Comparison of ENCODE assay signal across 29 cellular contexts in genomic region chr11:61118406-61118805, GRCh38. TPM values are rescaled to one million over a fixed set of nuclear protein-coding genes. Genes with fewer than 3 reads are reported as not detected.
DNase-seq lines count a peak whose midpoint lies in the region; ATAC-seq and TF ChIP-seq lines count a peak whose summit lies in the region.
"Had no signal": no experiment of that assay in that cellular context is flagged by ENCODE, and none has a peak within 500 bp of the region (broad histone marks: within the 10 kb centered on the region; RNA-seq: fewer than 3 reads in every experiment).

No MANE protein-coding gene starts in this region.

- CTCF ChIA-PET in activated naive CD4-positive, alpha-beta T cell treated with anti-CD3 and anti-CD28 coated beads, Interleukin-2, amount 10 ng/mL, durations not matched to agents 7 days and 5 days (lab: Charles Lee) = interaction anchor here (1.0 to 2.7 kb wide), 4 partner anchors 10 to 219 kb away, joined by 3 to 7 read pairs (median 4); no protein-coding TSS in a partner anchor
- CTCF ChIA-PET in activated CD4-positive, alpha-beta memory T cell treated with anti-CD3 and anti-CD28 coated beads for 36 hours (lab: Charles Lee) = interaction anchor here (1.4 to 5.1 kb wide), 2 partner anchors 11 to 148 kb away, joined by 4 to 30 read pairs; no protein-coding TSS in a partner anchor

- peak overlapping the region; percentile 15 for H3K4me3 Mint-ChIP-seq in activated naive CD4-positive, alpha-beta T cell treated with anti-CD3 and anti-CD28 coated beads, Interleukin-2, amount 10 ng/mL, durations not matched to agents 7 days and 5 days
- no peak overlapping the region for H3K4me3 Mint-ChIP-seq in activated CD4-positive, alpha-beta memory T cell treated with anti-CD3 and anti-CD28 coated beads for 36 hours
- no peak overlapping the region for H3K4me3 Mint-ChIP-seq in activated naive CD8-positive, alpha-beta T cell treated with anti-CD3 and anti-CD28 coated beads, Interleukin-2, amount 50 U/mL, for 24 hours
- H3K4me3 Mint-ChIP-seq: dendritic cell treated with granulocyte-macrophage colony-stimulating factor and Interleukin-4, amounts not matched to agents 40 ng/mL and 50 ng/mL, for 4 days; nephron; type B pancreatic cell had no signal

- H3K27me3 ChIP-seq in aorta (ENCODE audit: control insufficient read depth in 1 of 2, insufficient read depth in 2 of 2, low read length in 1 of 2) = no peaks in the 10 kb centered on the region
- H3K27me3 ChIP-seq in thyroid gland = no peaks in the 10 kb centered on the region
- H3K27me3 ChIP-seq: ascending aorta; BLaER1 treated with 17β-estradiol and CSF1 and Interleukin-3, amounts not matched to agents 10 nM and 100 nM; cardiac muscle cell; gastrocnemius medialis; hepatocyte; MG63; ovary had no signal

- no peak for DNase-seq in activated naive CD4-positive, alpha-beta T cell treated with anti-CD3 and anti-CD28 coated beads, Interleukin-2, amount 10 ng/mL, durations not matched to agents 7 days and 5 days
- no peak for DNase-seq in activated naive CD4-positive, alpha-beta T cell (lab: John Stamatoyannopoulos, UW)
- no peak for DNase-seq in activated CD4-positive, alpha-beta memory T cell treated with anti-CD3 and anti-CD28 coated beads for 36 hours
- no peak for DNase-seq in activated naive CD8-positive, alpha-beta T cell treated with anti-CD3 and anti-CD28 coated beads, Interleukin-2, amount 50 U/mL, for 24 hours
- DNase-seq in aorta = peak; percentile 26 to 36
- DNase-seq in thyroid gland = no peak
- DNase-seq: activated gamma-delta T cell; gastrocnemius medialis; KBM-7; MG63; NCI-H1105 treated with DMSO at 0.1 percent for 48 hours; NCI-H2029 treated with DMSO at 0.1 percent for 48 hours; NCI-H526; ovary; PC-9; Right ventricle myocardium superior; small intestine; stimulated activated CD8-positive, alpha-beta memory T cell treated with anti-CD3 and anti-CD28 coated beads, Interleukin-4, amount 100 ng/mL, for 48 hours had no signal

- intact Hi-C loops in activated CD4-positive, alpha-beta memory T cell treated with anti-CD3 and anti-CD28 coated beads for 36 hours (cut with micrococcal nuclease) = no loop called here
- intact Hi-C loops in aorta (cut with DNase I) (no loop called here), thyroid gland (cut with DNase I) (no loop called here)

- H3K27me3 Mint-ChIP-seq in activated naive CD4-positive, alpha-beta T cell treated with anti-CD3 and anti-CD28 coated beads, Interleukin-2, amount 10 ng/mL, durations not matched to agents 7 days and 5 days = no peaks in the 10 kb centered on the region
- H3K27me3 Mint-ChIP-seq in activated CD4-positive, alpha-beta memory T cell treated with anti-CD3 and anti-CD28 coated beads for 36 hours = no peaks in the 10 kb centered on the region
- no peaks in the 10 kb centered on the region for H3K27me3 Mint-ChIP-seq in activated naive CD8-positive, alpha-beta T cell treated with anti-CD3 and anti-CD28 coated beads, Interleukin-2, amount 50 U/mL, for 24 hours
- H3K27me3 Mint-ChIP-seq: type B pancreatic cell had no signal

- peaks cover 91% of the 10 kb centered on the region for H3K36me3 Mint-ChIP-seq in activated naive CD4-positive, alpha-beta T cell treated with anti-CD3 and anti-CD28 coated beads, Interleukin-2, amount 10 ng/mL, durations not matched to agents 7 days and 5 days
- peaks cover 88% of the 10 kb centered on the region for H3K36me3 Mint-ChIP-seq in activated CD4-positive, alpha-beta memory T cell treated with anti-CD3 and anti-CD28 coated beads for 36 hours
- peaks cover 64% of the 10 kb centered on the region for H3K36me3 Mint-ChIP-seq in activated naive CD8-positive, alpha-beta T cell treated with anti-CD3 and anti-CD28 coated beads, Interleukin-2, amount 50 U/mL, for 24 hours (ENCODE audit: low read depth)
- H3K36me3 Mint-ChIP-seq: type B pancreatic cell had no signal

- H3K36me3 ChIP-seq in aorta (ENCODE audit: control insufficient read depth in 1 of 2, insufficient read depth in 2 of 2, low read length in 1 of 2) (no peaks in the 10 kb centered on the region), thyroid gland (no peaks in the 10 kb centered on the region)
- H3K36me3 ChIP-seq: ascending aorta; BLaER1 treated with 17β-estradiol and CSF1 and Interleukin-3, amounts not matched to agents 10 nM and 100 nM; cardiac muscle cell; gastrocnemius medialis; HAP-1; MG63; ovary had no signal

- H3K9me3 ChIP-seq in aorta (ENCODE audit: control insufficient read depth, low read length) = no peaks in the 10 kb centered on the region
- H3K9me3 ChIP-seq in thyroid gland = no peaks in the 10 kb centered on the region
- H3K9me3 ChIP-seq: ascending aorta; BLaER1 treated with 17β-estradiol and CSF1 and Interleukin-3, amounts not matched to agents 10 nM and 100 nM; gastrocnemius medialis; HAP-1; MG63; ovary had no signal

- no peaks in the 10 kb centered on the region for H3K9me3 Mint-ChIP-seq in activated naive CD4-positive, alpha-beta T cell treated with anti-CD3 and anti-CD28 coated beads, Interleukin-2, amount 10 ng/mL, durations not matched to agents 7 days and 5 days
- no peaks in the 10 kb centered on the region for H3K9me3 Mint-ChIP-seq in activated CD4-positive, alpha-beta memory T cell treated with anti-CD3 and anti-CD28 coated beads for 36 hours
- H3K9me3 Mint-ChIP-seq in activated naive CD8-positive, alpha-beta T cell treated with anti-CD3 and anti-CD28 coated beads, Interleukin-2, amount 50 U/mL, for 24 hours = peaks cover 4% of the 10 kb centered on the region
- H3K9me3 Mint-ChIP-seq: dendritic cell treated with granulocyte-macrophage colony-stimulating factor and Interleukin-4, amounts not matched to agents 40 ng/mL and 50 ng/mL, for 4 days; nephron; type B pancreatic cell had no signal

- ATAC-seq in activated naive CD8-positive, alpha-beta T cell treated with anti-CD3 and anti-CD28 coated beads, Interleukin-2, amount 50 U/mL, for 24 hours = no peak
- no peak for ATAC-seq in aorta (ENCODE audit: low FRiP score)
- no peak for ATAC-seq in GM21515 (IDR thresholded peaks at IDR 0.05; ENCODE audit: unreplicated experiment)
- ATAC-seq: gastrocnemius medialis had no signal

- WGBS in aorta, 2 donors = 88 to 90% methylated on average over 9 of the region's 9 CpGs
- 72 to 84% methylated on average over 5 to 9 of the region's 9 CpGs for WGBS in thyroid gland, 2 donors

- H3K4me1 ChIP-seq in aorta (ENCODE audit: control insufficient read depth in 1 of 2, insufficient read depth in 2 of 2, low read length in 2 of 2) (no peaks in the 10 kb centered on the region), thyroid gland (no peaks in the 10 kb centered on the region)
- H3K4me1 ChIP-seq: ascending aorta, gastrocnemius medialis, HAP-1 had no signal

- H3K4me3 ChIP-seq in aorta (ENCODE audit: low read length in 2 of 2) (no peak overlapping the region), thyroid gland (replicated peaks in 1 of 3) (no peak overlapping the region)
- H3K4me3 ChIP-seq: ascending aorta; BLaER1 treated with 17β-estradiol and CSF1 and Interleukin-3, amounts not matched to agents 10 nM and 100 nM; cardiac muscle cell; gastrocnemius medialis; HAP-1; hepatocyte; lung; MG63; ovary; PC-9 had no signal

- no peak for TF ChIP-seq CTCF in thyroid gland (IDR thresholded peaks at IDR 0.05)

- H3K27ac Mint-ChIP-seq in activated naive CD4-positive, alpha-beta T cell treated with anti-CD3 and anti-CD28 coated beads, Interleukin-2, amount 10 ng/mL, durations not matched to agents 7 days and 5 days = peak overlapping the region; percentile 86
- peak overlapping the region; percentile 85 for H3K27ac Mint-ChIP-seq in activated CD4-positive, alpha-beta memory T cell treated with anti-CD3 and anti-CD28 coated beads for 36 hours
- peak overlapping the region; percentile 84 for H3K27ac Mint-ChIP-seq in activated naive CD8-positive, alpha-beta T cell treated with anti-CD3 and anti-CD28 coated beads, Interleukin-2, amount 50 U/mL, for 24 hours
- H3K27ac Mint-ChIP-seq: dendritic cell treated with granulocyte-macrophage colony-stimulating factor and Interleukin-4, amounts not matched to agents 40 ng/mL and 50 ng/mL, for 4 days; nephron; type B pancreatic cell had no signal

- POLR2A ChIA-PET in activated CD4-positive, alpha-beta memory T cell treated with anti-CD3 and anti-CD28 coated beads for 36 hours (lab: Charles Lee) = interaction anchor here (1.2 to 11.9 kb wide), 7 partner anchors 10 to 204 kb away, joined by 3 to 114 read pairs (median 4); partner anchors contain the start of gene TMEM109

- H3K4me1 Mint-ChIP-seq in activated naive CD4-positive, alpha-beta T cell treated with anti-CD3 and anti-CD28 coated beads, Interleukin-2, amount 10 ng/mL, durations not matched to agents 7 days and 5 days = peaks cover 91% of the 10 kb centered on the region
- H3K4me1 Mint-ChIP-seq in activated CD4-positive, alpha-beta memory T cell treated with anti-CD3 and anti-CD28 coated beads for 36 hours (ENCODE audit: low read depth) = peaks cover 76% of the 10 kb centered on the region
- peaks cover 75% of the 10 kb centered on the region for H3K4me1 Mint-ChIP-seq in activated naive CD8-positive, alpha-beta T cell treated with anti-CD3 and anti-CD28 coated beads, Interleukin-2, amount 50 U/mL, for 24 hours

- TF ChIP-seq POLR2A in thyroid gland (IDR thresholded peaks at IDR 0.05) = no peak

- H3K27ac ChIP-seq in aorta (ENCODE audit: low read depth in 1 of 2, low read length in 2 of 2) (no peak overlapping the region), thyroid gland (no peak overlapping the region)
- H3K27ac ChIP-seq: ascending aorta; BLaER1 treated with 17β-estradiol and CSF1 and Interleukin-3, amounts not matched to agents 10 nM and 100 nM; cardiac muscle cell; gastrocnemius medialis; hepatocyte; ovary; PC-9 had no signal

RNA-seq across cellular contexts. Expression of gene CD5, which starts 16.1 kb away (rescaled TPM):
- 100 to 1,000 TPM; 302 to 306 TPM for total RNA-seq in activated CD4-positive, alpha-beta memory T cell treated with anti-CD3 and anti-CD28 coated beads for 36 hours
- total RNA-seq in aorta = 1 to 10 TPM in 1 of 2 donors, under 1 TPM in 1; 0.58 to 1.7 TPM
- polyA plus RNA-seq in aorta = under 1 TPM in 1 of 2 donors, not detected in 1; 0.67 TPM
- under 1 TPM in 3 of 4 donors, not detected in 1; 0.56 to 0.83 (median 0.81) TPM for total RNA-seq in thyroid gland
- total RNA-seq: cardiac muscle cell, hepatocyte, PC-9, renal cortical epithelial cell, Right ventricle myocardium superior had no signal
- polyA plus RNA-seq: cardiac muscle cell had no signal

RNA-seq across cellular contexts. Expression of gene VPS37C, which starts 42.8 kb away (rescaled TPM):
- 1 to 10 TPM; 9.0 TPM for total RNA-seq in activated CD4-positive, alpha-beta memory T cell treated with anti-CD3 and anti-CD28 coated beads for 36 hours
- total RNA-seq in aorta (10 to 100 TPM; 29.8 to 39.9 TPM), thyroid gland (10 to 100 TPM; 13.0 to 18.2 (median 15.9) TPM)
- polyA plus RNA-seq in aorta = 10 to 100 TPM; 12.7 to 14.0 TPM

Comparison
In these comparisons a context has a peak if more than half of its experiments do, and no peak if none do; other contexts are left out.
1. DNase-seq: peak in aorta (2 of 2); none in activated naive CD4-positive, alpha-beta T cell treated with anti-CD3 and anti-CD28 coated beads, Interleukin-2, amount 10 ng/mL, durations not matched to agents 7 days and 5 days (single experiment), activated naive CD4-positive, alpha-beta T cell (0 of 4), activated CD4-positive, alpha-beta memory T cell treated with anti-CD3 and anti-CD28 coated beads for 36 hours (single experiment), activated naive CD8-positive, alpha-beta T cell treated with anti-CD3 and anti-CD28 coated beads, Interleukin-2, amount 50 U/mL, for 24 hours (single experiment) and thyroid gland (0 of 2).
2. RNA of gene CD5, which starts 16.1 kb away (total RNA-seq): 302 to 306 TPM in activated CD4-positive, alpha-beta memory T cell treated with anti-CD3 and anti-CD28 coated beads for 36 hours; 0.58 to 1.7 TPM in aorta and 0.56 to 0.83 TPM in thyroid gland; every median in the first group is over 100 times any median in the second.
3. Peak in every context shown above with its lines, with median percentiles within 50 percentile points of each other: H3K27ac Mint-ChIP-seq.